Comparison of ENCODE assay signal across 1 cellular context in genomic region chr1:1954831-1955441, GRCh38.
TF ChIP-seq lines count a peak whose summit lies in the region.

No MANE protein-coding gene starts in this region.

TF ChIP-seq in HCT116, 20 proteins besides CTCF, POLR2A, EP300 and RAD21:
- TF ChIP-seq ZBTB33 (IDR thresholded peaks at IDR 0.05; ENCODE audit: extremely low read depth, insufficient replicate concordance, low read length), result no peak
- no peak for TF ChIP-seq ZNF274 (IDR thresholded peaks at IDR 0.05; ENCODE audit: low read depth, low read length)
- TF ChIP-seq ATF3 (IDR thresholded peaks at IDR 0.05), result no peak
- no peak for TF ChIP-seq EGR1 (IDR thresholded peaks at IDR 0.05; ENCODE audit: low read depth)
- TF ChIP-seq FOSL1 (IDR thresholded peaks at IDR 0.05; ENCODE audit: low read depth), result no peak
- no peak for TF ChIP-seq CEBPB (IDR thresholded peaks at IDR 0.05; ENCODE audit: low read depth)
- no peak for TF ChIP-seq SP1 (IDR thresholded peaks at IDR 0.05; ENCODE audit: low read depth)
- no peak for TF ChIP-seq EZH2 (IDR thresholded peaks at IDR 0.05)
- no peak for TF ChIP-seq REST (IDR thresholded peaks at IDR 0.05; ENCODE audit: low read depth)
- TF ChIP-seq MAX (IDR thresholded peaks at IDR 0.05), result no peak
- no peak for TF ChIP-seq TCF7L2 (IDR thresholded peaks at IDR 0.05; ENCODE audit: borderline replicate concordance, extremely low read depth, insufficient read depth, insufficient read length)
- TF ChIP-seq SIN3A (IDR thresholded peaks at IDR 0.05; ENCODE audit: low read depth), result no peak
- TF ChIP-seq ELF1 (IDR thresholded peaks at IDR 0.05; ENCODE audit: borderline replicate concordance, low read depth), result no peak
- TF ChIP-seq JUND (IDR thresholded peaks at IDR 0.05), result no peak
